In genomic region chr2:139626128-139626527, GRCh38 we compare ENCODE assay signal across 29 cellular contexts.
"Had no signal": no experiment of that assay in that cellular context is flagged by ENCODE, and none has a peak within 500 bp of the region (broad histone marks: within the 10 kb centered on the region; RNA-seq: fewer than 3 reads in every experiment).

No MANE protein-coding gene starts in this region.

- ATAC-seq: naive thymus-derived CD4-positive, alpha-beta T cell; natural killer cell; psoas muscle; right cardiac atrium; sciatic nerve; stimulated activated effector memory CD8-positive, alpha-beta T cell treated with anti-CD3 and anti-CD28 coated beads, Interleukin-12 subunit alpha, Interleukin-12 subunit beta, amount 100 ng/mL, for 72 hours; stimulated activated naive B cell treated with anti-CD40 and anti-IgM and Interleukin-4, amounts not matched to agents 10 μg/mL and 1 μg/mL and 100 μg/mL, for 72 hours had no signal

- H3K9ac ChIP-seq: neural progenitor cell, parathyroid adenoma had no signal

- H3K36me3 ChIP-seq: neural progenitor cell, ovary, stomach, thoracic aorta, thyroid gland, tibial nerve, upper lobe of left lung, vagina had no signal

- H3K4me3 ChIP-seq: neural progenitor cell, ovary, psoas muscle, stomach, thoracic aorta, thyroid gland, tibial nerve, upper lobe of left lung, vagina had no signal

- H3K4me3 Mint-ChIP-seq: naive thymus-derived CD4-positive, alpha-beta T cell; natural killer cell; nephron; neural progenitor cell; stimulated activated effector memory CD8-positive, alpha-beta T cell treated with anti-CD3 and anti-CD28 coated beads, Interleukin-12 subunit alpha, Interleukin-12 subunit beta, amount 100 ng/mL, for 72 hours; stimulated activated naive B cell treated with anti-CD40 and anti-IgM and Interleukin-4, amounts not matched to agents 10 μg/mL and 1 μg/mL and 100 μg/mL, for 72 hours; stimulated activated naive CD8-positive, alpha-beta T cell treated with anti-CD3 and anti-CD28 coated beads, Interleukin-15, Interleukin-2, amounts not matched to agents 100 ng/mL and 50 ng/mL, for 24 hours had no signal

- H3K27ac Mint-ChIP-seq: naive thymus-derived CD4-positive, alpha-beta T cell; natural killer cell; nephron; neural progenitor cell; progenitor cell of endocrine pancreas; stimulated activated effector memory CD8-positive, alpha-beta T cell treated with anti-CD3 and anti-CD28 coated beads, Interleukin-12 subunit alpha, Interleukin-12 subunit beta, amount 100 ng/mL, for 72 hours; stimulated activated naive B cell treated with anti-CD40 and anti-IgM and Interleukin-4, amounts not matched to agents 10 μg/mL and 1 μg/mL and 100 μg/mL, for 72 hours; stimulated activated naive CD8-positive, alpha-beta T cell treated with anti-CD3 and anti-CD28 coated beads, Interleukin-15, Interleukin-2, amounts not matched to agents 100 ng/mL and 50 ng/mL, for 24 hours had no signal

- H3K4me1 ChIP-seq: neural progenitor cell, parathyroid adenoma, psoas muscle, stomach, thyroid gland, tibial nerve, upper lobe of left lung, vagina had no signal

- H3K9me3 Mint-ChIP-seq: nephron, neural progenitor cell had no signal

- H3K9me3 ChIP-seq: ovary, psoas muscle, thoracic aorta, thyroid gland, tibial nerve, upper lobe of left lung, vagina had no signal

- H3K79me2 ChIP-seq: parathyroid adenoma had no signal

- DNase-seq: naive thymus-derived CD4-positive, alpha-beta T cell; natural killer cell; occipital lobe; ovary; posterior cingulate gyrus; psoas muscle; right cardiac atrium; small intestine; stimulated activated CD4-positive, alpha-beta T cell treated with anti-CD3 and anti-CD28 coated beads, Interleukin-15, amount 100 ng/mL, for 24 hours; stimulated activated CD4-positive, alpha-beta T cell treated with anti-CD3 and anti-CD28 coated beads, Interleukin-2, amount 100 ng/mL, for 24 hours; stimulated activated CD4-positive, alpha-beta T cell treated with anti-CD3 and anti-CD28 coated beads, Interleukin-2, amount 100 ng/mL, for 48 hours; stimulated activated CD4-positive, alpha-beta T cell treated with anti-CD3 and anti-CD28 coated beads, Interleukin-4, amount 100 ng/mL, for 24 hours; stimulated activated naive B cell treated with anti-CD40 and anti-IgM and Interleukin-4, amounts not matched to agents 10 μg/mL and 1 μg/mL and 100 μg/mL, for 72 hours; stimulated activated naive CD4-positive, alpha-beta T cell treated with Interleukin-2 at 50 U/mL for 16 hours; stomach; thyroid gland; trophoblast cell; upper lobe of left lung had no signal

- H3K27me3 Mint-ChIP-seq: naive thymus-derived CD4-positive, alpha-beta T cell; progenitor cell of endocrine pancreas; stimulated activated naive B cell treated with anti-CD40 and anti-IgM and Interleukin-4, amounts not matched to agents 10 μg/mL and 1 μg/mL and 100 μg/mL, for 72 hours; stimulated activated naive CD8-positive, alpha-beta T cell treated with anti-CD3 and anti-CD28 coated beads, Interleukin-15, Interleukin-2, amounts not matched to agents 100 ng/mL and 50 ng/mL, for 24 hours had no signal

- H3K36me3 Mint-ChIP-seq: natural killer cell; neural progenitor cell; stimulated activated effector memory CD8-positive, alpha-beta T cell treated with anti-CD3 and anti-CD28 coated beads, Interleukin-12 subunit alpha, Interleukin-12 subunit beta, amount 100 ng/mL, for 72 hours; stimulated activated naive B cell treated with anti-CD40 and anti-IgM and Interleukin-4, amounts not matched to agents 10 μg/mL and 1 μg/mL and 100 μg/mL, for 72 hours had no signal

- H3K27me3 ChIP-seq: neural progenitor cell, ovary, stomach, thyroid gland, tibial nerve, upper lobe of left lung, vagina had no signal

- H3K4me1 Mint-ChIP-seq: naive thymus-derived CD4-positive, alpha-beta T cell; natural killer cell; stimulated activated effector memory CD8-positive, alpha-beta T cell treated with anti-CD3 and anti-CD28 coated beads, Interleukin-12 subunit alpha, Interleukin-12 subunit beta, amount 100 ng/mL, for 72 hours; stimulated activated naive B cell treated with anti-CD40 and anti-IgM and Interleukin-4, amounts not matched to agents 10 μg/mL and 1 μg/mL and 100 μg/mL, for 72 hours had no signal

- H3K27ac ChIP-seq: neural progenitor cell, ovary, parathyroid adenoma, psoas muscle, stomach, thoracic aorta, thyroid gland, tibial nerve, upper lobe of left lung, vagina had no signal

- H2AFZ ChIP-seq: neural progenitor cell, parathyroid adenoma had no signal

- H3K4me2 ChIP-seq: neural progenitor cell had no signal

- FAIRE-seq: small intestine, urothelium cell line had no signal
